In genomic region chr1:99264201-99265021, GRCh38 we compare ENCODE assay signal across 8 cellular contexts. TPM values are rescaled to one million over a fixed set of nuclear protein-coding genes. Genes with fewer than 3 reads are reported as not detected.
DNase-seq lines count a peak whose midpoint lies in the region; ATAC-seq and TF ChIP-seq lines count a peak whose summit lies in the region.

A gene with protein sequence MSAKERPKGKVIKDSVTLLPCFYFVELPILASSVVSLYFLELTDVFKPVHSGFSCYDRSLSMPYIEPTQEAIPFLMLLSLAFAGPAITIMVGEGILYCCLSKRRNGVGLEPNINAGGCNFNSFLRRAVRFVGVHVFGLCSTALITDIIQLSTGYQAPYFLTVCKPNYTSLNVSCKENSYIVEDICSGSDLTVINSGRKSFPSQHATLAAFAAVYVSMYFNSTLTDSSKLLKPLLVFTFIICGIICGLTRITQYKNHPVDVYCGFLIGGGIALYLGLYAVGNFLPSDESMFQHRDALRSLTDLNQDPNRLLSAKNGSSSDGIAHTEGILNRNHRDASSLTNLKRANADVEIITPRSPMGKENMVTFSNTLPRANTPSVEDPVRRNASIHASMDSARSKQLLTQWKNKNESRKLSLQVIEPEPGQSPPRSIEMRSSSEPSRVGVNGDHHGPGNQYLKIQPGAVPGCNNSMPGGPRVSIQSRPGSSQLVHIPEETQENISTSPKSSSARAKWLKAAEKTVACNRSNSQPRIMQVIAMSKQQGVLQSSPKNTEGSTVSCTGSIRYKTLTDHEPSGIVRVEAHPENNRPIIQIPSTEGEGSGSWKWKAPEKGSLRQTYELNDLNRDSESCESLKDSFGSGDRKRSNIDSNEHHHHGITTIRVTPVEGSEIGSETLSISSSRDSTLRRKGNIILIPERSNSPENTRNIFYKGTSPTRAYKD (plus strand): TSS chr1:99264492. CDS start chr1:99264594, 102 bp downstream.

- H3K27ac ChIP-seq in right atrium auricular region (no peak within 1 kb of the TSS), trophoblast cell (ENCODE audit: low read depth, low read length) (no peak within 1 kb of the TSS)

- no peak within 1 kb of the TSS for H4K91ac ChIP-seq in trophoblast cell (ENCODE audit: low read depth, low read length)

- no peak within 1 kb of the TSS for H3K14ac ChIP-seq in trophoblast cell (ENCODE audit: low read length)

- peak within 1 kb of the TSS; percentile 35 to 55 for H3K4me3 ChIP-seq in right atrium auricular region
- H3K4me3 ChIP-seq in trophoblast cell (ENCODE audit: low read depth, low read length), result peak within 1 kb of the TSS; percentile 8

- no peaks in the 10 kb centered on the region for H3K79me1 ChIP-seq in trophoblast cell (ENCODE audit: low read length)

- peaks cover 0 to 9% of the 10 kb centered on the region in 2 donors for H3K4me1 ChIP-seq in right atrium auricular region
- H3K4me1 ChIP-seq in trophoblast cell (ENCODE audit: control insufficient read depth in 1 of 2, insufficient read depth in 2 of 2, low read length in 2 of 2), result peaks cover 3 to 11% of the 10 kb centered on the region in 2 experiments

- no peaks in the 10 kb centered on the region for H3K79me2 ChIP-seq in trophoblast cell (ENCODE audit: control insufficient read depth, insufficient read depth, low read length, poor library complexity)

- H2AK5ac ChIP-seq in trophoblast cell (ENCODE audit: low read length), result no peak within 1 kb of the TSS

- H3K23ac ChIP-seq in trophoblast cell (ENCODE audit: low read length), result no peak within 1 kb of the TSS

- peak within 1 kb of the TSS; percentile 74 for H3K4me2 ChIP-seq in trophoblast cell (ENCODE audit: low read length)

- H2AFZ ChIP-seq in trophoblast cell (ENCODE audit: insufficient read depth, low read length, poor library complexity), result peak within 1 kb of the TSS; percentile 52

- no peak within 1 kb of the TSS for H3K4ac ChIP-seq in trophoblast cell (ENCODE audit: low read depth, low read length)

- in situ Hi-C loops in Caki2 (cut with HindIII; ENCODE audit: low pct_unique_long_range_greater_than_20kb, low sequenced_read_pairs), result no loop called here

- TF ChIP-seq CTCF in right atrium auricular region (IDR thresholded peaks at IDR 0.05), result no peak

- no peak within 1 kb of the TSS for H3K9ac ChIP-seq in trophoblast cell (ENCODE audit: low read length)

- H3K9me3 ChIP-seq in right atrium auricular region (no peaks in the 10 kb centered on the region), trophoblast cell (ENCODE audit: insufficient read depth, low read depth, low read length) (no peaks in the 10 kb centered on the region)

- H4K12ac ChIP-seq in trophoblast cell (ENCODE audit: low read depth, low read length), result no peak within 1 kb of the TSS

- H3K27me3 ChIP-seq in right atrium auricular region, result no peaks in the 10 kb centered on the region
- H3K27me3 ChIP-seq in trophoblast cell (ENCODE audit: insufficient read depth, low read length), result no peaks in the 10 kb centered on the region

- no CpG with 5 or more reads among the region's 51 CpGs for WGBS in trophoblast cell (ENCODE audit: extremely low coverage, insufficient coverage, insufficient read length)

- no peak within 1 kb of the TSS for H3K18ac ChIP-seq in trophoblast cell (ENCODE audit: low read length)

- H2BK5ac ChIP-seq in trophoblast cell (ENCODE audit: low read depth, low read length, poor library complexity), result no peak within 1 kb of the TSS

- no peak for ATAC-seq in HG02970 (IDR thresholded peaks at IDR 0.05; ENCODE audit: low FRiP score, unreplicated experiment)
- no peak for ATAC-seq in HG03097 (IDR thresholded peaks at IDR 0.05; ENCODE audit: low FRiP score, unreplicated experiment)

- no peak within 1 kb of the TSS for H2BK12ac ChIP-seq in trophoblast cell (ENCODE audit: low read length)

- no peaks in the 10 kb centered on the region for H3K36me3 ChIP-seq in right atrium auricular region
- no peaks in the 10 kb centered on the region for H3K36me3 ChIP-seq in trophoblast cell (ENCODE audit: control insufficient read depth in 1 of 2, insufficient read depth in 2 of 2, low read length in 2 of 2)

- peak; percentile 29 for DNase-seq in Caki2 (ENCODE audit: low read depth)
- DNase-seq in M059J (ENCODE audit: low read depth), result peak; percentile 73
- DNase-seq in amygdala (lab: John Stamatoyannopoulos, UW), result peak in 48 of 56 donors; percentile 3 to 71 (median 37)
- DNase-seq in right atrium auricular region (ENCODE audit: low spot score), result peak; percentile 79
- DNase-seq in trophoblast cell, result peak in 1 of 2 donors; percentile 26
- DNase-seq in central memory CD4-positive, alpha-beta T cell, result no peak

- no peak within 1 kb of the TSS for H4K8ac ChIP-seq in trophoblast cell (ENCODE audit: low read depth, low read length)

- no peak within 1 kb of the TSS for H2BK120ac ChIP-seq in trophoblast cell (ENCODE audit: insufficient read depth, low read length, poor library complexity)

RNA-seq across cellular contexts. Expression of the gene that starts here (rescaled TPM):
- total RNA-seq in Caki2 (2014; rRNA removed; shearing (Covaris generic); ENCODE audit: low replicate concordance), result not detected in 2 replicates
- total RNA-seq in M059J (2014; rRNA removed; shearing (Covaris generic)), result 10.5 and 12.3 TPM in 2 replicates
- under 1 TPM; 0.37 to 0.51 TPM for total RNA-seq in right atrium auricular region
- 0.10 and 0.12 TPM in 2 replicates for polyA plus RNA-seq in trophoblast cell (2013)

Comparison
In these comparisons a context has a peak if more than half of its experiments do, and no peak if none do; other contexts are left out.
1. Peak in DNase-seq in Caki2; RNA of the gene not detected or under 1 TPM.
2. Peak in DNase-seq and H3K4me3 ChIP-seq in right atrium auricular region; RNA of the gene not detected or under 1 TPM.